Comparison of ENCODE assay signal across 19 cellular contexts in genomic region chr11:110049501-110050200, GRCh38. TPM values are rescaled to one million over a fixed set of nuclear protein-coding genes. Genes with fewer than 3 reads are reported as not detected.
DNase-seq lines count a peak whose midpoint lies in the region; ATAC-seq, FAIRE-seq and TF ChIP-seq lines count a peak whose summit lies in the region.
"Had no signal": no experiment of that assay in that cellular context is flagged by ENCODE, and none has a peak within 500 bp of the region (broad histone marks: within the 10 kb centered on the region; RNA-seq: fewer than 3 reads in every experiment).

No MANE protein-coding gene starts in this region.

- H3K36me3 ChIP-seq in IMR-90 (ENCODE audit: control insufficient read depth, insufficient read depth, low read length) (no peaks in the 10 kb centered on the region), mesenchymal stem cell (ENCODE audit: control insufficient read depth in 1 of 2, insufficient read depth in 2 of 2, low read depth in 1 of 2, low read length in 2 of 2) (no peaks in the 10 kb centered on the region)

- H3K4ac ChIP-seq in IMR-90 (ENCODE audit: low read depth, low read length) (no peak overlapping the region), mesenchymal stem cell (ENCODE audit: low read depth in 1 of 2, low read length in 2 of 2) (no peak overlapping the region)

- H3K79me1 ChIP-seq in IMR-90 (ENCODE audit: low read depth in 1 of 2, low read length in 2 of 2) (no peaks in the 10 kb centered on the region), mesenchymal stem cell (replicated peaks; ENCODE audit: low read length, poor library complexity, severe bottlenecking) (no peaks in the 10 kb centered on the region)

- H3K9ac ChIP-seq in IMR-90 (ENCODE audit: low read depth, low read length) (no peak overlapping the region), mesenchymal stem cell (ENCODE audit: low read length) (no peak overlapping the region)
- H3K9ac ChIP-seq: GM23248 had no signal

- DNase-seq in HTR-8/SVneo (ENCODE audit: insufficient read length, low spot score) (no peak), IMR-90 (no peak), mesenchymal stem cell (no peak), sciatic nerve (ENCODE audit: low spot score) (no peak)
- DNase-seq in activated CD4-positive, alpha-beta T cell treated with anti-CD3 and anti-CD28 coated beads for 48 hours = no peak
- DNase-seq: C1 segment of cervical spinal cord, Calu3, COR-L47, DMS53, DMS79 treated with DMSO at 0.1 percent for 48 hours, GF-D8, GM23248, HCEC 1CT had no signal

- 0 out of 2 replicates have a peak, but pooled peaks cover 2% of the 10 kb centered on the region for H3K4me1 ChIP-seq in IMR-90 (ENCODE audit: control insufficient read depth, insufficient read depth, low read length)
- H3K4me1 ChIP-seq in mesenchymal stem cell (ENCODE audit: control insufficient read depth, insufficient read depth, low read depth, low read length) = no peaks in the 10 kb centered on the region

- H2AK5ac ChIP-seq in IMR-90 (ENCODE audit: low read depth, low read length) (no peak overlapping the region), mesenchymal stem cell (ENCODE audit: low read length, severe bottlenecking) (no peak overlapping the region)

- H2BK15ac ChIP-seq in IMR-90 (ENCODE audit: low read depth, low read length) (no peak overlapping the region), mesenchymal stem cell (ENCODE audit: low read depth, poor library complexity, severe bottlenecking) (no peak overlapping the region)

- CTCF ChIA-PET in IMR-90 (lab: Yijun Ruan, JAX) = no interaction called here

- POLR2A ChIA-PET in IMR-90 (lab: Charles Lee; ENCODE audit: unreplicated experiment) = interaction anchor here (0.6 kb wide), 1 partner anchor 30 kb away, joined by 4 read pairs; no protein-coding TSS in a partner anchor

- H3K14ac ChIP-seq in IMR-90 (replicated peaks; ENCODE audit: low read depth, low read length) (no peak overlapping the region), mesenchymal stem cell (ENCODE audit: low read length in 2 of 2) (peak overlapping the region in 1 of 2 experiments; percentile 10)

- TF ChIP-seq RAD21 in IMR-90 (IDR thresholded peaks at IDR 0.05; ENCODE audit: low read length) = no peak

- TF ChIP-seq CTCF in IMR-90 (conservative IDR thresholded peaks at IDR 0.05; ENCODE audit: low read depth, low read length) = no peak

- no peak overlapping the region for H3K18ac ChIP-seq in IMR-90 (ENCODE audit: low read depth, low read length)
- H3K18ac ChIP-seq in mesenchymal stem cell (ENCODE audit: low read depth in 1 of 2, low read length in 2 of 2) = no peak overlapping the region

- dilution Hi-C loops in IMR-90 (cut with HindIII; ENCODE audit: low sequenced_read_pairs, unreplicated experiment) = no loop called here

- no peak overlapping the region for H2BK20ac ChIP-seq in IMR-90 (ENCODE audit: low read depth, low read length)

- no peaks in the 10 kb centered on the region for H3K9me1 ChIP-seq in IMR-90 (ENCODE audit: insufficient read depth, low read length)

- FAIRE-seq in HTR-8/SVneo (lab: Jason Lieb, UNC) = peak; percentile 83
- FAIRE-seq: GM12891, GM18507, H1 had no signal

- H3K23ac ChIP-seq in IMR-90 (ENCODE audit: low read depth, low read length) = no peak overlapping the region
- H3K23ac ChIP-seq in mesenchymal stem cell (ENCODE audit: low read length in 2 of 2) = no peak overlapping the region

- intact Hi-C loops in IMR-90 (cut with micrococcal nuclease) = no loop called here
- intact Hi-C loops in sciatic nerve (cut with DNase I) = no loop called here

- H3K27ac ChIP-seq in IMR-90 (ENCODE audit: insufficient read depth, low read length) (no peak overlapping the region), mesenchymal stem cell (ENCODE audit: low read length, poor library complexity, severe bottlenecking) (no peak overlapping the region)
- H3K27ac ChIP-seq: GM23248 had no signal

- in situ Hi-C loops in IMR-90 (cut with MboI; ENCODE audit: low sequenced_read_pairs) = no loop called here

- no peak overlapping the region for H2AK9ac ChIP-seq in IMR-90 (replicated peaks; ENCODE audit: low read depth, low read length, poor library complexity)

- peak overlapping the region; percentile 56 for H2AFZ ChIP-seq in IMR-90 (replicated peaks; ENCODE audit: low read length, poor library complexity)
- no peak overlapping the region for H2AFZ ChIP-seq in mesenchymal stem cell (ENCODE audit: low read depth, low read length)
- H2AFZ ChIP-seq: GM23248 had no signal

- TF ChIP-seq POLR2A in IMR-90 (IDR thresholded peaks at IDR 0.05; ENCODE audit: low read depth, low read length) = no peak

- H4K8ac ChIP-seq in IMR-90 (ENCODE audit: low read depth in 2 of 2, low read length in 2 of 2) (no peak overlapping the region), mesenchymal stem cell (ENCODE audit: low read length) (no peak overlapping the region)

- H4K91ac ChIP-seq in IMR-90 (ENCODE audit: insufficient read depth, low read depth, low read length) (no peak overlapping the region), mesenchymal stem cell (ENCODE audit: low read length) (peak overlapping the region; percentile 68)

- no peak overlapping the region for H2BK120ac ChIP-seq in IMR-90 (ENCODE audit: low read depth, low read length)
- H2BK120ac ChIP-seq in mesenchymal stem cell (ENCODE audit: low read depth, low read length) = no peak overlapping the region

- ATAC-seq in IMR-90 (ENCODE audit: low read depth) (no peak), sciatic nerve (peak; percentile 20), HG02885 (IDR thresholded peaks at IDR 0.05; ENCODE audit: poor library complexity, unreplicated experiment) (no peak), GM18870 (IDR thresholded peaks at IDR 0.05; ENCODE audit: unreplicated experiment) (no peak)

- H3K27me3 ChIP-seq in IMR-90 (ENCODE audit: control insufficient read depth, insufficient read depth, low read length) (no peaks in the 10 kb centered on the region), mesenchymal stem cell (ENCODE audit: control insufficient read depth in 1 of 2, insufficient read depth in 1 of 2, low read length in 2 of 2) (no peaks in the 10 kb centered on the region)

- BruUV-seq in IMR-90 (replicated peaks; lab: Mats Ljungman, UMichigan) = no TSS peak

- WGBS in IMR-90 (ENCODE audit: extremely low coverage in 2 of 2, insufficient read length in 1 of 2), 2 experiments = 91% methylated on average over 21 of the region's 33 CpGs; no CpG with 5 or more reads in 1 of the 2 experiments
- WGBS in mesenchymal stem cell = 97% methylated on average over 33 of the region's 33 CpGs

- H2BK12ac ChIP-seq in mesenchymal stem cell (ENCODE audit: low read length in 2 of 2) = no peak overlapping the region

- H3K9me3 ChIP-seq in IMR-90 (ENCODE audit: control insufficient read depth, insufficient read depth, low read length) (peaks cover 9% of the 10 kb centered on the region), mesenchymal stem cell (ENCODE audit: control insufficient read depth, low read length) (peaks cover 3% of the 10 kb centered on the region)

- H3K4me3 ChIP-seq in IMR-90 (ENCODE audit: insufficient read depth, low read depth, low read length) = no peak overlapping the region
- no peak overlapping the region for H3K4me3 ChIP-seq in mesenchymal stem cell (ENCODE audit: insufficient read depth in 1 of 2, low read depth in 1 of 2, low read length in 2 of 2)
- H3K4me3 ChIP-seq: GM23248 had no signal

- H4K20me1 ChIP-seq in IMR-90 (ENCODE audit: insufficient read depth, low read length) = no peaks in the 10 kb centered on the region

- no peak overlapping the region for H3K56ac ChIP-seq in IMR-90 (ENCODE audit: extremely low read depth, insufficient read depth, low read length)

- H2BK5ac ChIP-seq in IMR-90 (ENCODE audit: low read depth, low read length, poor library complexity, severe bottlenecking) (no peak overlapping the region), mesenchymal stem cell (ENCODE audit: low read depth, low read length, poor library complexity, severe bottlenecking) (no peak overlapping the region)

- H3K4me2 ChIP-seq in IMR-90 (ENCODE audit: low read depth, low read length) (no peak overlapping the region), mesenchymal stem cell (ENCODE audit: low read length, poor library complexity, severe bottlenecking) (no peak overlapping the region)

- no peak overlapping the region for H4K5ac ChIP-seq in IMR-90 (ENCODE audit: low read depth, low read length)

TF ChIP-seq in IMR-90, 13 proteins besides CTCF, POLR2A, EP300 and RAD21:
- TF ChIP-seq RCOR1 (IDR thresholded peaks at IDR 0.05; ENCODE audit: insufficient replicate concordance, low read length) = no peak
- no peak for TF ChIP-seq MAZ (IDR thresholded peaks at IDR 0.05; ENCODE audit: borderline replicate concordance, low read depth, low read length)
- no peak for TF ChIP-seq CEBPB (IDR thresholded peaks at IDR 0.05; ENCODE audit: low read depth, low read length)
- TF ChIP-seq, protein P1, sequence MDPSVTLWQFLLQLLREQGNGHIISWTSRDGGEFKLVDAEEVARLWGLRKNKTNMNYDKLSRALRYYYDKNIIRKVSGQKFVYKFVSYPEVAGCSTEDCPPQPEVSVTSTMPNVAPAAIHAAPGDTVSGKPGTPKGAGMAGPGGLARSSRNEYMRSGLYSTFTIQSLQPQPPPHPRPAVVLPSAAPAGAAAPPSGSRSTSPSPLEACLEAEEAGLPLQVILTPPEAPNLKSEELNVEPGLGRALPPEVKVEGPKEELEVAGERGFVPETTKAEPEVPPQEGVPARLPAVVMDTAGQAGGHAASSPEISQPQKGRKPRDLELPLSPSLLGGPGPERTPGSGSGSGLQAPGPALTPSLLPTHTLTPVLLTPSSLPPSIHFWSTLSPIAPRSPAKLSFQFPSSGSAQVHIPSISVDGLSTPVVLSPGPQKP (IDR thresholded peaks at IDR 0.05; ENCODE audit: borderline replicate concordance, low read depth, low read length) = no peak
- TF ChIP-seq MAFK (IDR thresholded peaks at IDR 0.05; ENCODE audit: low read depth, low read length) = no peak
- TF ChIP-seq NFE2L2 (IDR thresholded peaks at IDR 0.05; ENCODE audit: low read depth, low read length) = no peak

RNA-seq across cellular contexts. Expression of gene ZC3H12C, which starts 43.5 kb away (rescaled TPM):
- total RNA-seq in IMR-90 (2012; rRNA removed) (14.2 and 15.8 TPM in 2 replicates), sciatic nerve (30.4 TPM)
- polyA plus RNA-seq in IMR-90 (2012; rRNA removed) = 4.2 and 4.7 TPM in 2 replicates
- 1.7 and 2.2 TPM in 2 replicates for polyA plus RNA-seq in IMR-90 (2012; cell fraction: cytosol; rRNA removed)
- polyA plus RNA-seq in IMR-90 (2012; cell fraction: nucleus; rRNA removed; ENCODE audit: low replicate concordance) = 5.2 and 12.8 TPM in 2 replicates
- polyA plus RNA-seq in mesenchymal stem cell (2013, experiment 1 of 2) = 5.6 TPM
- 5.1 TPM for polyA plus RNA-seq in mesenchymal stem cell (2013, experiment 2 of 2)
- polyA plus RNA-seq: CD4-positive, alpha-beta memory T cell had no signal
